ENCODE assay signal across 8 cellular contexts in the genomic region with DNA sequence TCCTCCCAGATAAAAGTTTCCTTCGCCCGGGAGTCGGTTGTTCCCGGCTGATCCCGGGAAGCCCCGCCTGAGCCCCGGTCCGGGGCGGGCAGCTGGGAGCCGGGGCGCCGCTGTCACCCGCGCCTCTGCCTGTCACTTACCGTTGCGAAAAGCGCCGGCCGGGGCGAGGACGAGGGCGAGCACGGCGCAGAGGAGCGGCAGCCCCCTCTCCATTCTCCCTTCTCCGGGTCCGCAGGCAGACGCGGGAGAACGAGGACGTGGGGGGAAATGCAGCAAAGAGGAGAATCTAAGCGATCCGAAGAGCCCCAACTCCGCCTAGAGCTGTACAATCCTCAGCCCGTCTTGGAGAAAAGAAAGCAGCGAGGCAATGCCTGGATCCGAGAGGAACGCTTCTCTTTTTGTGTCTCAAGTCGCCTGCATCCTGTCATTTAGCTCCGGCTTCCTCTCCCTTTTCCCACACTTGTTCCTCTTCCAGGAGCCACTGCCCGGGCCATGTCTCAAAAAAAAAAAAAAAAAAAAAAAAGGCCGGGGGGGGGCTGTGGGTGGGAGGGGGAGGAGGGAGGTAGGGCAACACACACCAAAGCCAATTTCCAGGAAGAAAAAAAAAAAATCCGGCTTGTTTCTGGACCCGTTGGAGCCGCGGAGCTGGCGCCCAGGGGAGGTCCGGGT. TPM values are rescaled to one million over a fixed set of nuclear protein-coding genes. Genes with fewer than 3 reads are reported as not detected.
DNase-seq lines count a peak whose midpoint lies in the region; ATAC-seq, FAIRE-seq and TF ChIP-seq lines count a peak whose summit lies in the region.

A gene (minus strand): TSS at position 498 of the 669 bp plus-strand sequence. CDS start 285 bp downstream, at position 213.

- peak within 1 kb of the TSS; percentile 89 for H3K4me3 ChIP-seq in fibroblast of pulmonary artery (replicated peaks; ENCODE audit: low read depth, low read length)

- peak within 1 kb of the TSS; percentile 83 for H3K4me3 Mint-ChIP-seq in natural killer cell

- no peaks in the 10 kb centered on the region for H3K9me3 Mint-ChIP-seq in natural killer cell

- peak; percentile 34 to 60 (median 38) for ATAC-seq in natural killer cell
- no peak for ATAC-seq in GM19463 (IDR thresholded peaks at IDR 0.05; ENCODE audit: unreplicated experiment)

- TF ChIP-seq CTCF in fibroblast of pulmonary artery (IDR thresholded peaks at IDR 0.05; ENCODE audit: low read length, missing control alignments) (no peak), natural killer cell (IDR thresholded peaks at IDR 0.05) (no peak)

- DNase-seq in Daoy (ENCODE audit: low read depth) (no peak), HTR-8/SVneo (ENCODE audit: insufficient read length, low spot score) (no peak), fibroblast of pulmonary artery (ENCODE audit: low read depth) (no peak), natural killer cell (no peak), NCI-H226 (no peak), GM19239 (ENCODE audit: insufficient read length, low spot score) (no peak)
- DNase-seq in activated CD8-positive, alpha-beta memory T cell treated with anti-CD3 and anti-CD28 coated beads, Interleukin-2, amount 50 U/mL, for 48 hours, result peak; percentile 68

- FAIRE-seq in HTR-8/SVneo (lab: Jason Lieb, UNC) (peak; percentile 26), GM19239 (lab: Jason Lieb, UNC) (no peak)

- peaks cover 9 to 19% of the 10 kb centered on the region in 2 donors for H3K4me1 Mint-ChIP-seq in natural killer cell

- no peaks in the 10 kb centered on the region for H3K36me3 Mint-ChIP-seq in natural killer cell

- intact Hi-C loops in natural killer cell (cut with micrococcal nuclease), result loop anchor here (10.0 kb wide), 1 partner anchor 140 kb away; no protein-coding TSS in a partner anchor

- H3K27ac Mint-ChIP-seq in natural killer cell, result peak within 1 kb of the TSS in 1 of 2 donors; percentile 9

- H3K27me3 Mint-ChIP-seq in natural killer cell (ENCODE audit: low read depth in 2 of 2), result peaks cover 63 to 69% of the 10 kb centered on the region in 2 donors

RNA-seq across cellular contexts. Expression of the gene that starts here (rescaled TPM):
- total RNA-seq in Daoy (2014; rRNA removed; shearing (Covaris generic)), result 42.9 and 61.5 TPM in 2 replicates
- 1 to 10 TPM in 1 of 3 donors, under 1 TPM in 1, not detected in 1; 0.16 to 1.5 TPM for total RNA-seq in natural killer cell

Comparison
In these comparisons a context has a peak if more than half of its experiments do, and no peak if none do; other contexts are left out.
1. RNA of the gene that starts here (total RNA-seq): 42.9 to 61.5 TPM in Daoy; 0.16 to 1.5 TPM in natural killer cell; every median in the first group is over 10 times any median in the second.